In genomic region chr2:3518496-3519254, GRCh38 we compare ENCODE assay signal across 8 cellular contexts. TPM values are rescaled to one million over a fixed set of nuclear protein-coding genes. Genes with fewer than 3 reads are reported as not detected.
DNase-seq lines count a peak whose midpoint lies in the region; ATAC-seq and TF ChIP-seq lines count a peak whose summit lies in the region.

No MANE protein-coding gene starts in this region.

- DNase-seq in AG10803 (ENCODE audit: low read depth) (peak; percentile 94), NCI-H446 (lab: John Stamatoyannopoulos, UW) (peak; percentile 98 to 99), cerebellum (ENCODE audit: low spot score) (peak; percentile 95), kidney epithelial cell (ENCODE audit: low read depth) (peak; percentile 85)
- DNase-seq in activated CD4-positive, CD25-positive, alpha-beta regulatory T cell treated with anti-CD3 and anti-CD28 coated beads, Interleukin-2, amount 50 U/mL, for 72 hours = peak; percentile 97
- DNase-seq in stimulated activated CD4-positive, alpha-beta T cell treated with anti-CD3 and anti-CD28 coated beads, Interleukin-15, amount 100 ng/mL, for 24 hours = peak; percentile 98

- H3K4me3 ChIP-seq in AG10803 (ENCODE audit: low read length) (peak overlapping the region; percentile 88), kidney epithelial cell (ENCODE audit: low read depth, low read length) (peak overlapping the region; percentile 72)

- TF ChIP-seq CTCF in AG10803 (conservative IDR thresholded peaks at IDR 0.05; ENCODE audit: low read length) (no peak), kidney epithelial cell (IDR thresholded peaks at IDR 0.05; ENCODE audit: insufficient read depth, low read length, poor library complexity, severe bottlenecking) (no peak)

- ATAC-seq in GM19043 (IDR thresholded peaks at IDR 0.05; ENCODE audit: low read depth, unreplicated experiment) = peak; percentile 71
- ATAC-seq in HG03354 (IDR thresholded peaks at IDR 0.05; ENCODE audit: poor library complexity, severe bottlenecking, unreplicated experiment) = peak; percentile 83

- no peaks in the 10 kb centered on the region for H3K27me3 ChIP-seq in kidney epithelial cell (ENCODE audit: control insufficient read depth, insufficient read depth, low read length)

- no peaks in the 10 kb centered on the region for H3K36me3 ChIP-seq in kidney epithelial cell (ENCODE audit: control insufficient read depth, insufficient read depth, low read length)

RNA-seq across cellular contexts. Expression of gene ADI1, which starts 0.7 kb away (rescaled TPM):
- 11.8 TPM for total RNA-seq in cerebellum
- total RNA-seq in kidney epithelial cell = 24.2 and 25.6 TPM in 2 replicates

RNA-seq across cellular contexts. Expression of gene RNASEH1, which starts 39.5 kb away (rescaled TPM):
- total RNA-seq in cerebellum (18.1 TPM), kidney epithelial cell (39.0 and 43.0 TPM in 2 replicates)

RNA-seq across cellular contexts. Expression of gene RPS7, which starts 56.4 kb away (rescaled TPM):
- total RNA-seq in cerebellum = 595 TPM
- total RNA-seq in kidney epithelial cell = 3,924 and 4,999 TPM in 2 replicates

Comparison
In these comparisons a context has a peak if more than half of its experiments do, and no peak if none do; other contexts are left out.
1. Peak in every context shown above with its lines: DNase-seq, ATAC-seq and H3K4me3 ChIP-seq.